In the genomic region with DNA sequence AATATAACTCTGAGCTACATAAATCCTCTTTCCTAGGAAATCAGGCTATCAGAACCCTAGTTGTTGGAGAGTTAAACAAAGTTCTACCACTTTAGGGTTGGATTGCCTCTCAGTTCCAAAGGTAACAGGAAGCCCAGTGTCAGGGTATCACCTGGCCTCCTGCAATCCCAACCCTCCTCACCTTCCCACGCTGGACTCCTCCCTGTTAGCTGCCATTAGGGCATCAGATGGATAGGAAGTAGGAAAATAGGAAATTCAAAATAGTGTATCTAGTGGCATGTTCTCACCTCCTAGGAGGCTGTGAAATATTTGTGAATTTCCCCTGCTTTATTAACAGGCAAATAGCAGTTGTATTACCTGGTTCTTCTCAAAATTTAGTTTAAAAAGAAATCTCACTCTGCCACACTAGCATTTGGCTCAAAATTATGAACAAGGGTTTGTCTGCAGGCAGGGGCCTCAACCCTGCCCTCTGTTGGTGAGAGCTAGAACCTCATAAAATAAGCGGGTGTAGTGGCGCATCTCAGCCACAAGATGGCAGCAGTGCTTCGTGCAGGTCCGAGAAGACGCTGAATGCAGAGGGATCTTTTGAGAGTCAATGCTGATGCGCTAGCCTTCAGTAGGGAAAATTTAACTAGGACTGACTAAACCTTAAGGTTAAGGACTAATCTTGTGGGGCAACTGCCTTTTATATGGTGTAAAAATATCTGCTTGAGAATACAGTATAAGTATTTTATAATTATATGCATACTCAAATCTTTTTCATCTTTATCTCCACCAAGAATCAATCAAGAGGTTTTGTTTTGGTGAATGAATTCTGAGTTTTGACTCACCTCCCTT, we compare ENCODE assay signal across 8 cellular contexts.
A peak's percentile ranks its signal among the peaks of the same experiment; 100 is the strongest.
DNase-seq lines count a peak whose midpoint lies in the region; ATAC-seq, FAIRE-seq and TF ChIP-seq lines count a peak whose summit lies in the region.

No MANE protein-coding gene starts in this region.

- peak; percentile 99 for FAIRE-seq in GM19239 (lab: Jason Lieb, UNC)

- peak; percentile 100 for TF ChIP-seq CTCF in C4-2B (conservative IDR thresholded peaks at IDR 0.05)

- ATAC-seq in HG03378 (IDR thresholded peaks at IDR 0.05; ENCODE audit: unreplicated experiment) = peak; percentile 89

- DNase-seq in GM19239 (ENCODE audit: insufficient read length, low spot score) = peak; percentile 46
- peak; percentile 73 for DNase-seq in NCI-H345 treated with DMSO at 0.1 percent for 48 hours (lab: John Stamatoyannopoulos, UW; ENCODE audit: unreplicated experiment)
- DNase-seq in activated CD4-positive, CD25-positive, alpha-beta regulatory T cell treated with anti-CD3 and anti-CD28 coated beads, Interleukin-2, amount 50 U/mL, for 72 hours = peak; percentile 77
- peak; percentile 80 for DNase-seq in cerebellum (ENCODE audit: low spot score)
- peak; percentile 78 for DNase-seq in left kidney (ENCODE audit: low read depth, low spot score)
- peak; percentile 63 to 65 for DNase-seq in stimulated activated CD4-positive, alpha-beta T cell treated with anti-CD3 and anti-CD28 coated beads, Interleukin-4, amount 100 ng/mL, for 4 hours

- H3K27ac ChIP-seq in C4-2B = no peak overlapping the region
